In the genomic region with DNA sequence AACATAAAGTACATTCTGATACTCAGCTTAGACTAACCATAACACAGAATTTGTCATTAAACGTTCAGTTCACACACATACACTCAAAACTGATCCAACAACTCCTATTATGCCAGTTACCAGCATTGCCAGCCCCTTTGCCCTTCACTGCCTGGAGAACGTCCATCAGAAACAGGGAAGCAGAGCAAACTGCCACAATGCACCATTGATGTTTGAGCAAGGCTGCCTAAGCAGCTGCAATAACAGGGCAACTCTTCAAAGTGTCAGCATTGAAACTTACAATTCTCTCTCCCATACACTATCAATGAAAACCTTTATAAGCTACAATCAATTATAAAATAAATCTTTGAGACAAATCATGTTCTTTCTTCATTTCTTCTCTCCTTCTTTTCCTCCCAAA, we compare ENCODE assay signal across 18 cellular contexts.
DNase-seq lines count a peak whose midpoint lies in the region; ATAC-seq, FAIRE-seq and TF ChIP-seq lines count a peak whose summit lies in the region.
"Had no signal": no experiment of that assay in that cellular context is flagged by ENCODE, and none has a peak within 500 bp of the region (broad histone marks: within the 10 kb centered on the region; RNA-seq: fewer than 3 reads in every experiment).

No MANE protein-coding gene starts in this region.

- ATAC-seq in left ventricle myocardium superior (peak; percentile 41), Right ventricle myocardium inferior (no peak), body of pancreas (peak; percentile 48), HG03175 (IDR thresholded peaks at IDR 0.05; ENCODE audit: unreplicated experiment) (no peak)
- ATAC-seq: activated CD4-positive, alpha-beta T cell treated with anti-CD3 and anti-CD28 coated beads for 36 hours; CD8-positive, alpha-beta T cell; GM12878; psoas muscle had no signal

- WGBS in body of pancreas, 2 donors, result 18 to 19% methylated on average over 2 of the region's 2 CpGs

- TF ChIP-seq POLR2A in body of pancreas (IDR thresholded peaks at IDR 0.05), result no peak

- H3K4me1 ChIP-seq in body of pancreas, result peaks cover 5% of the 10 kb centered on the region

- peak overlapping the region in 1 of 4 donors; percentile 4 for H3K27ac ChIP-seq in body of pancreas
- H3K27ac ChIP-seq: cardiac muscle cell, psoas muscle had no signal

- no peaks in the 10 kb centered on the region for H3K27me3 ChIP-seq in body of pancreas
- H3K27me3 ChIP-seq: cardiac muscle cell had no signal

- H3K4me3 ChIP-seq in body of pancreas, result no peak overlapping the region
- H3K4me3 ChIP-seq: cardiac muscle cell, GM12878, psoas muscle had no signal

- H3K36me3 ChIP-seq in body of pancreas (replicated peaks in 1 of 2; ENCODE audit: insufficient read depth in 1 of 2, low read depth in 2 of 2), result no peaks in the 10 kb centered on the region
- H3K36me3 ChIP-seq: cardiac muscle cell had no signal

- no peak for TF ChIP-seq CTCF in body of pancreas (IDR thresholded peaks at IDR 0.05)

- DNase-seq in left ventricle myocardium superior (no peak), Right ventricle myocardium inferior (ENCODE audit: missing footprints) (no peak), body of pancreas (peak; percentile 28 to 51 (median 36)), midbrain (lab: John Stamatoyannopoulos, UW) (peak; percentile 91), urothelium cell line (ENCODE audit: low spot score) (peak; percentile 12), kidney tubule cell (ENCODE audit: low spot score) (no peak), mesenteric fat pad (ENCODE audit: low spot score) (no peak)
- DNase-seq: activated CD4-positive, alpha-beta T cell treated with anti-CD3 and anti-CD28 coated beads for 36 hours; CD8-positive, alpha-beta T cell; endodermal cell; KBM-7; NCI-H1694; NCI-H510A; psoas muscle had no signal

- intact Hi-C loops in left ventricle myocardium superior (cut with micrococcal nuclease), result no loop called here
- intact Hi-C loops in Right ventricle myocardium inferior (cut with DNase I), result no loop called here
- intact Hi-C loops in body of pancreas (cut with DNase I), result no loop called here

- peak; percentile 20 for FAIRE-seq in urothelium cell line (lab: Jason Lieb, UNC)
- FAIRE-seq: A204.1, GM12878 had no signal

- no peaks in the 10 kb centered on the region for H3K9me3 ChIP-seq in body of pancreas
- H3K9me3 ChIP-seq: psoas muscle had no signal

Comparison
In these comparisons a context has a peak if more than half of its experiments do, and no peak if none do; other contexts are left out.
1. ATAC-seq: peak in left ventricle myocardium superior (single experiment) and body of pancreas (single experiment); none in Right ventricle myocardium inferior (single experiment) and HG03175 (single experiment).
2. DNase-seq: peak in body of pancreas (4 of 4), midbrain (single experiment) and urothelium cell line (single experiment); none in left ventricle myocardium superior (single experiment), Right ventricle myocardium inferior (single experiment), kidney tubule cell (single experiment) and mesenteric fat pad (single experiment).